ENCODE assay signal across 8 cellular contexts in genomic region chr17:34361478-34362061, GRCh38. TPM values are rescaled to one million over a fixed set of nuclear protein-coding genes. Genes with fewer than 3 reads are reported as not detected.
DNase-seq lines count a peak whose midpoint lies in the region; ATAC-seq and TF ChIP-seq lines count a peak whose summit lies in the region.
"Had no signal": no experiment of that assay in that cellular context is flagged by ENCODE, and none has a peak within 500 bp of the region (broad histone marks: within the 10 kb centered on the region; RNA-seq: fewer than 3 reads in every experiment).

No MANE protein-coding gene starts in this region.

- peak; percentile 92 for ATAC-seq in activated CD8-positive, alpha-beta T cell treated with anti-CD3 and anti-CD28 coated beads, Interleukin-2, amount 10 ng/mL, durations not matched to agents 7 days and 5 days

- TF ChIP-seq CTCF in GM12875 (IDR thresholded peaks at IDR 0.05; ENCODE audit: borderline replicate concordance, insufficient read depth, low read depth, low read length) (peak; percentile 99), endothelial cell (IDR thresholded peaks at IDR 0.05; ENCODE audit: unreplicated experiment) (peak; percentile 74)

- H3K27ac Mint-ChIP-seq in activated CD8-positive, alpha-beta T cell treated with anti-CD3 and anti-CD28 coated beads, Interleukin-2, amount 10 ng/mL, durations not matched to agents 7 days and 5 days = no peak overlapping the region
- H3K27ac Mint-ChIP-seq in endothelial cell (ENCODE audit: unreplicated experiment) = no peak overlapping the region

- H3K4me3 ChIP-seq in GM12875 (ENCODE audit: low read depth, low read length) = no peak overlapping the region
- H3K4me3 ChIP-seq: skin epidermis had no signal

- H3K4me1 Mint-ChIP-seq in activated CD8-positive, alpha-beta T cell treated with anti-CD3 and anti-CD28 coated beads, Interleukin-2, amount 10 ng/mL, durations not matched to agents 7 days and 5 days (ENCODE audit: low read depth) = peaks cover 51% of the 10 kb centered on the region
- H3K4me1 Mint-ChIP-seq in endothelial cell (ENCODE audit: unreplicated experiment) = peaks cover 11% of the 10 kb centered on the region

- peaks cover 23% of the 10 kb centered on the region for H3K27me3 Mint-ChIP-seq in activated CD8-positive, alpha-beta T cell treated with anti-CD3 and anti-CD28 coated beads, Interleukin-2, amount 10 ng/mL, durations not matched to agents 7 days and 5 days (ENCODE audit: low read depth)
- peaks cover 2% of the 10 kb centered on the region for H3K27me3 Mint-ChIP-seq in endothelial cell (ENCODE audit: unreplicated experiment)

- no peaks in the 10 kb centered on the region for H3K9me3 Mint-ChIP-seq in activated CD8-positive, alpha-beta T cell treated with anti-CD3 and anti-CD28 coated beads, Interleukin-2, amount 10 ng/mL, durations not matched to agents 7 days and 5 days (ENCODE audit: insufficient read depth)
- H3K9me3 Mint-ChIP-seq in endothelial cell (ENCODE audit: unreplicated experiment) = no peaks in the 10 kb centered on the region

- POLR2A ChIA-PET in activated CD8-positive, alpha-beta T cell treated with anti-CD3 and anti-CD28 coated beads, Interleukin-2, amount 10 ng/mL, durations not matched to agents 7 days and 5 days (lab: Charles Lee) = interaction anchor here (0.7 to 1.2 kb wide), 2 partner anchors 9 to 160 kb away, joined by 3 to 5 read pairs; no protein-coding TSS in a partner anchor

- H3K4me3 Mint-ChIP-seq in activated CD8-positive, alpha-beta T cell treated with anti-CD3 and anti-CD28 coated beads, Interleukin-2, amount 10 ng/mL, durations not matched to agents 7 days and 5 days = no peak overlapping the region
- no peak overlapping the region for H3K4me3 Mint-ChIP-seq in endothelial cell (ENCODE audit: unreplicated experiment)

- no peaks in the 10 kb centered on the region for H3K36me3 Mint-ChIP-seq in activated CD8-positive, alpha-beta T cell treated with anti-CD3 and anti-CD28 coated beads, Interleukin-2, amount 10 ng/mL, durations not matched to agents 7 days and 5 days (ENCODE audit: low read depth)
- H3K36me3 Mint-ChIP-seq in endothelial cell (ENCODE audit: low read depth, unreplicated experiment) = no peaks in the 10 kb centered on the region

- DNase-seq in HPDE6-E6E7 (ENCODE audit: extremely low spot score) (peak; percentile 70), NCI-H748 treated with DMSO at 0.1 percent for 48 hours (lab: John Stamatoyannopoulos, UW) (peak; percentile 81), endothelial cell (ENCODE audit: low spot score) (peak; percentile 97), mesenteric fat pad (ENCODE audit: low spot score) (peak; percentile 92)
- DNase-seq in activated CD8-positive, alpha-beta T cell treated with anti-CD3 and anti-CD28 coated beads, Interleukin-2, amount 10 ng/mL, durations not matched to agents 7 days and 5 days = peak; percentile 88
- DNase-seq in stimulated activated CD8-positive, alpha-beta memory T cell treated with anti-CD3 and anti-CD28 coated beads, Interleukin-4, amount 100 ng/mL, for 24 hours (ENCODE audit: low read depth) = peak; percentile 65

- CTCF ChIA-PET in activated CD8-positive, alpha-beta T cell treated with anti-CD3 and anti-CD28 coated beads, Interleukin-2, amount 10 ng/mL, durations not matched to agents 7 days and 5 days (lab: Charles Lee) = interaction anchor here (0.6 to 6.9 kb wide), 74 partner anchors 9 to 582 kb away, joined by 3 to 313 read pairs (median 6); partner anchors contain the start of genes CCL2, CCL7 and CCL8

RNA-seq across cellular contexts. Expression of gene CCL1, which starts 1.5 kb away (rescaled TPM):
- total RNA-seq in activated CD8-positive, alpha-beta T cell treated with anti-CD3 and anti-CD28 coated beads, Interleukin-2, amount 10 ng/mL, durations not matched to agents 7 days and 5 days = not detected
- not detected for total RNA-seq in endothelial cell (ENCODE audit: unreplicated experiment)
- not detected for total RNA-seq in mesenteric fat pad

RNA-seq across cellular contexts. Expression of gene CCL13, which starts 5.3 kb away (rescaled TPM):
- total RNA-seq in activated CD8-positive, alpha-beta T cell treated with anti-CD3 and anti-CD28 coated beads, Interleukin-2, amount 10 ng/mL, durations not matched to agents 7 days and 5 days = not detected
- total RNA-seq in endothelial cell (ENCODE audit: unreplicated experiment) (not detected), mesenteric fat pad (5.1 TPM)

RNA-seq across cellular contexts. Expression of gene CCL8, which starts 42.3 kb away (rescaled TPM):
- total RNA-seq in activated CD8-positive, alpha-beta T cell treated with anti-CD3 and anti-CD28 coated beads, Interleukin-2, amount 10 ng/mL, durations not matched to agents 7 days and 5 days = not detected
- not detected for total RNA-seq in endothelial cell (ENCODE audit: unreplicated experiment)
- 2.1 TPM for total RNA-seq in mesenteric fat pad
